Comparison of ENCODE assay signal across 18 cellular contexts in genomic region chr13:20559659-20560356, GRCh38.
"Had no signal": no experiment of that assay in that cellular context is flagged by ENCODE, and none has a peak within 500 bp of the region (broad histone marks: within the 10 kb centered on the region; RNA-seq: fewer than 3 reads in every experiment).

No MANE protein-coding gene starts in this region.

- H3K27me3 ChIP-seq: dorsolateral prefrontal cortex, foreskin keratinocyte, sigmoid colon, testis, uterus had no signal

- DNase-seq: activated B cell treated with CpG ODN at 0.5 μM for 24 hours; activated CD4-positive, alpha-beta T cell treated with anti-CD3 and anti-CD28 coated beads, Interleukin-2, amount 50 U/mL, for 1 hour; activated CD8-positive, alpha-beta memory T cell treated with anti-CD3 and anti-CD28 coated beads, Interleukin-2, amount 10 ng/mL, durations not matched to agents 7 days and 5 days; activated effector memory CD4-positive, alpha-beta T cell treated with anti-CD3 and anti-CD28 coated beads, Interleukin-2, amount 50 U/mL, for 16 hours; activated T-cell treated with anti-CD3 and anti-CD28 coated beads, Interleukin-2, amount 50 U/mL, for 24 hours; anterior cingulate cortex; dorsolateral prefrontal cortex; foreskin keratinocyte; left ventricle myocardium superior; sigmoid colon; stimulated activated CD4-positive, alpha-beta T cell treated with anti-CD3 and anti-CD28 coated beads, Interleukin-12 subunit alpha, Interleukin-12 subunit beta, amount 100 ng/mL, for 4 hours; T-helper 1 cell; testis; uterus had no signal

- ATAC-seq: activated CD8-positive, alpha-beta memory T cell treated with anti-CD3 and anti-CD28 coated beads, Interleukin-2, amount 10 ng/mL, durations not matched to agents 7 days and 5 days; foreskin keratinocyte; left ventricle myocardium superior had no signal

- H3K36me3 ChIP-seq: sigmoid colon, uterus had no signal

- H3K27me3 Mint-ChIP-seq: activated CD8-positive, alpha-beta memory T cell treated with anti-CD3 and anti-CD28 coated beads, Interleukin-2, amount 10 ng/mL, durations not matched to agents 7 days and 5 days; activated naive CD8-positive, alpha-beta T cell; activated T-cell treated with anti-CD3 and anti-CD28 coated beads, Interleukin-2, amount 50 U/mL, for 24 hours; stimulated activated naive CD8-positive, alpha-beta T cell treated with anti-CD3 and anti-CD28 coated beads, Interleukin-15, Interleukin-2, amounts not matched to agents 100 ng/mL and 50 ng/mL, for 24 hours had no signal

- H3K9me3 ChIP-seq: sigmoid colon, testis, uterus had no signal

- H3K4me3 Mint-ChIP-seq: activated B cell treated with CpG ODN at 0.5 μM for 24 hours; activated CD8-positive, alpha-beta memory T cell treated with anti-CD3 and anti-CD28 coated beads, Interleukin-2, amount 10 ng/mL, durations not matched to agents 7 days and 5 days; activated naive CD8-positive, alpha-beta T cell; activated T-cell treated with anti-CD3 and anti-CD28 coated beads, Interleukin-2, amount 50 U/mL, for 24 hours; stimulated activated naive CD8-positive, alpha-beta T cell treated with anti-CD3 and anti-CD28 coated beads, Interleukin-15, Interleukin-2, amounts not matched to agents 100 ng/mL and 50 ng/mL, for 24 hours had no signal

- H3K4me1 ChIP-seq: foreskin keratinocyte, sigmoid colon, testis, uterus had no signal

- H3K4me3 ChIP-seq: dorsolateral prefrontal cortex, sigmoid colon, SK-N-MC, testis, uterus had no signal

- H3K36me3 Mint-ChIP-seq: activated naive CD8-positive, alpha-beta T cell had no signal

- H3K27ac Mint-ChIP-seq: activated B cell treated with CpG ODN at 0.5 μM for 24 hours; activated CD8-positive, alpha-beta memory T cell treated with anti-CD3 and anti-CD28 coated beads, Interleukin-2, amount 10 ng/mL, durations not matched to agents 7 days and 5 days; activated naive CD8-positive, alpha-beta T cell; activated T-cell treated with anti-CD3 and anti-CD28 coated beads, Interleukin-2, amount 50 U/mL, for 24 hours; stimulated activated naive CD8-positive, alpha-beta T cell treated with anti-CD3 and anti-CD28 coated beads, Interleukin-15, Interleukin-2, amounts not matched to agents 100 ng/mL and 50 ng/mL, for 24 hours had no signal

- H3K27ac ChIP-seq: dorsolateral prefrontal cortex, foreskin keratinocyte, sigmoid colon, SK-N-MC, testis, uterus had no signal

- FAIRE-seq: islet of Langerhans had no signal

- H3K4me1 Mint-ChIP-seq: activated B cell treated with CpG ODN at 0.5 μM for 24 hours; activated CD8-positive, alpha-beta memory T cell treated with anti-CD3 and anti-CD28 coated beads, Interleukin-2, amount 10 ng/mL, durations not matched to agents 7 days and 5 days had no signal
